In the genomic region with DNA sequence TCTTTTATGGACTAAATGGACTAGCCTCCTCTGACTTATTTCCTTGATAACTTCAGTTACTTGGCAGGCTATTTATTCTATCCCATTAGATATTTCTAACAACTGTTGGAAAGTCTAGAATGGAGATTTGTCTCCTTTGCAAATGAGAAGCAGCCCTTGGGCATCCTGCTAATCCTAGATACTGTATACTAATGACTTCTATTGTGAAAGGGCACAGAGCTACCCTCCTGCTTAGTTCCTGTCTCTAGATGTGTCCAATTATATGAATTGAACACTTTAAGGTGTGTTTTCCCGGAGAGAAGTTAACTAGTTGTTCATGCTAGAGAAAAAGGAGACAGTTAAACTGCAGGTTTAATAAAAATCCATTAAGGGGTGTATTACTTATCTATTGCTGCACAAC, we compare ENCODE assay signal across 19 cellular contexts. TPM values are rescaled to one million over a fixed set of nuclear protein-coding genes. Genes with fewer than 3 reads are reported as not detected.
DNase-seq lines count a peak whose midpoint lies in the region; ATAC-seq and TF ChIP-seq lines count a peak whose summit lies in the region.
"Had no signal": no experiment of that assay in that cellular context is flagged by ENCODE, and none has a peak within 500 bp of the region (broad histone marks: within the 10 kb centered on the region; RNA-seq: fewer than 3 reads in every experiment).

No MANE protein-coding gene starts in this region.

- TF ChIP-seq EP300 in SK-N-SH (IDR thresholded peaks at IDR 0.05; ENCODE audit: borderline replicate concordance in 1 of 2, low read depth in 1 of 2, low read length in 1 of 2): no peak
- TF ChIP-seq EP300 in neural cell (conservative IDR thresholded peaks at IDR 0.05; ENCODE audit: poor library complexity, severe bottlenecking): no peak

- H2AFZ ChIP-seq in SK-N-SH (ENCODE audit: low read depth) (peak overlapping the region; percentile 2; the same call in 1 of the 2 replicates), neural cell (ENCODE audit: low read depth, low read length) (no peak overlapping the region)

- CTCF ChIA-PET in SK-N-SH (lab: Yijun Ruan, JAX): interaction anchor here (1.3 to 1.8 kb wide), 3 partner anchors 39 to 130 kb away, joined by 3 to 8 read pairs (median 5); a partner anchor contains a TSS

- no peaks in the 10 kb centered on the region for H4K20me1 ChIP-seq in SK-N-SH (ENCODE audit: insufficient read depth)
- H4K20me1 ChIP-seq in neural cell (ENCODE audit: insufficient read depth): no peaks in the 10 kb centered on the region

- H3K79me2 ChIP-seq in SK-N-SH (ENCODE audit: insufficient read depth) (no peaks in the 10 kb centered on the region), neural cell (replicated peaks; ENCODE audit: insufficient read depth, low read length) (no peaks in the 10 kb centered on the region)

- no peak for ATAC-seq in SK-N-SH treated with all-trans-retinoic acid at 6 μM for 48 hours

- H3K27me3 ChIP-seq in SK-N-SH (ENCODE audit: insufficient read depth) (no peaks in the 10 kb centered on the region), neural cell (ENCODE audit: insufficient read depth, low read depth, low read length) (no peaks in the 10 kb centered on the region)
- H3K27me3 ChIP-seq: BE2C had no signal

- 72% methylated on average over 1 of the region's 1 CpG for WGBS in SK-N-SH (ENCODE audit: low lambda C conversion rate)

- H3K9me3 ChIP-seq in SK-N-SH: no peaks in the 10 kb centered on the region
- no peaks in the 10 kb centered on the region for H3K9me3 ChIP-seq in neural cell (ENCODE audit: low read length)
- H3K9me3 ChIP-seq: BE2C had no signal

- H3F3A ChIP-seq in SK-N-SH (replicated peaks; ENCODE audit: insufficient read depth) (peaks cover 5% of the 10 kb centered on the region), neural cell (ENCODE audit: insufficient read depth, low read length, poor library complexity, severe bottlenecking) (no peaks in the 10 kb centered on the region)

- no peak for DNase-seq in SK-N-SH
- DNase-seq in COLO829 (ENCODE audit: low spot score): peak; percentile 46
- peak; percentile 18 for DNase-seq in RPMI7951 (ENCODE audit: low read depth)
- no peak for DNase-seq in D341Med (ENCODE audit: low spot score)
- no peak for DNase-seq in dedifferentiated amniotic fluid mesenchymal stem cell (ENCODE audit: extremely low spot score)
- DNase-seq in NCI-H524 treated with DMSO at 0.1 percent for 48 hours (lab: John Stamatoyannopoulos, UW): no peak
- DNase-seq: BE2C, DMS153, EL, KBM-7, NCI-H1417 treated with DMSO at 0.1 percent for 48 hours, NCI-H1930, NCI-H446, NCI-H748 treated with DMSO at 0.1 percent for 48 hours, Right ventricle myocardium superior had no signal

- TF ChIP-seq CTCF in SK-N-SH (IDR thresholded peaks at IDR 0.05) (no peak), neural cell (IDR thresholded peaks at IDR 0.05; ENCODE audit: poor library complexity, severe bottlenecking) (no peak)

- H3K9ac ChIP-seq in SK-N-SH (no peak overlapping the region), neural cell (ENCODE audit: low read length) (no peak overlapping the region)

- H3K27ac ChIP-seq in SK-N-SH (ENCODE audit: low read depth in 2 of 2, low read length in 1 of 2) (no peak overlapping the region), neural cell (ENCODE audit: low read length) (no peak overlapping the region)
- H3K27ac ChIP-seq: 22Rv1 had no signal

- POLR2A ChIA-PET in SK-N-SH (lab: Yijun Ruan, JAX): no interaction called here

- no peaks in the 10 kb centered on the region for H3K36me3 ChIP-seq in SK-N-SH (replicated peaks in 1 of 2; ENCODE audit: control insufficient read depth in 1 of 2, insufficient read depth in 2 of 2, low read length in 1 of 2)
- no peaks in the 10 kb centered on the region for H3K36me3 ChIP-seq in neural cell (ENCODE audit: insufficient read depth, low read length)
- H3K36me3 ChIP-seq: BE2C had no signal

- H3K4me3 ChIP-seq in SK-N-SH (ENCODE audit: low read depth in 2 of 2, low read length in 1 of 2) (no peak overlapping the region), neural cell (ENCODE audit: low read length) (no peak overlapping the region)

- TF ChIP-seq RAD21 in SK-N-SH (IDR thresholded peaks at IDR 0.05; ENCODE audit: low read length) (no peak), neural cell (conservative IDR thresholded peaks at IDR 0.05) (no peak)

- H3K4me1 ChIP-seq in SK-N-SH (ENCODE audit: control insufficient read depth in 1 of 2, insufficient read depth in 2 of 2, low read depth in 1 of 2, low read length in 1 of 2): no peaks in the 10 kb centered on the region
- H3K4me1 ChIP-seq: BE2C had no signal

- H3K9me2 ChIP-seq in SK-N-SH: no peaks in the 10 kb centered on the region
- no peaks in the 10 kb centered on the region for H3K9me2 ChIP-seq in neural cell (ENCODE audit: insufficient read depth, low read length)

- H3K4me2 ChIP-seq in SK-N-SH: no peak overlapping the region
- H3K4me2 ChIP-seq in neural cell (ENCODE audit: low read length): peak overlapping the region; percentile 3

TF ChIP-seq in SK-N-SH, 30 proteins besides CTCF, POLR2A, EP300 and RAD21:
- TF ChIP-seq GABPA (IDR thresholded peaks at IDR 0.05; ENCODE audit: low read depth) (no peak), NFIC (IDR thresholded peaks at IDR 0.05; ENCODE audit: borderline replicate concordance) (no peak), ELF1 (IDR thresholded peaks at IDR 0.05) (no peak)

TF ChIP-seq in SK-N-SH treated with all-trans-retinoic acid at 6 μM for 48 hours, 23 proteins besides CTCF, POLR2A, EP300 and RAD21 (continues in another document):
- TF ChIP-seq ZFP30 (CRISPR knock-in tag; IDR thresholded peaks at IDR 0.05) (no peak), TOX (CRISPR knock-in tag; IDR thresholded peaks at IDR 0.05; ENCODE audit: borderline replicate concordance) (no peak), ZFP3 (CRISPR knock-in tag; IDR thresholded peaks at IDR 0.05) (no peak), PPARA (CRISPR knock-in tag; IDR thresholded peaks at IDR 0.05; ENCODE audit: borderline replicate concordance) (no peak)
- TF ChIP-seq, protein P1, sequence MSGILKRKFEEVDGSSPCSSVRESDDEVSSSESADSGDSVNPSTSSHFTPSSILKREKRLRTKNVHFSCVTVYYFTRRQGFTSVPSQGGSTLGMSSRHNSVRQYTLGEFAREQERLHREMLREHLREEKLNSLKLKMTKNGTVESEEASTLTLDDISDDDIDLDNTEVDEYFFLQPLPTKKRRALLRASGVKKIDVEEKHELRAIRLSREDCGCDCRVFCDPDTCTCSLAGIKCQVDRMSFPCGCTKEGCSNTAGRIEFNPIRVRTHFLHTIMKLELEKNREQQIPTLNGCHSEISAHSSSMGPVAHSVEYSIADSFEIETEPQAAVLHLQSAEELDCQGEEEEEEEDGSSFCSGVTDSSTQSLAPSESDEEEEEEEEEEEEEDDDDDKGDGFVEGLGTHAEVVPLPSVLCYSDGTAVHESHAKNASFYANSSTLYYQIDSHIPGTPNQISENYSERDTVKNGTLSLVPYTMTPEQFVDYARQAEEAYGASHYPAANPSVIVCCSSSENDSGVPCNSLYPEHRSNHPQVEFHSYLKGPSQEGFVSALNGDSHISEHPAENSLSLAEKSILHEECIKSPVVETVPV (CRISPR knock-in tag; IDR thresholded peaks at IDR 0.05): no peak

TF ChIP-seq in neural cell, 6 proteins besides CTCF, POLR2A, EP300 and RAD21:
- TF ChIP-seq TAF1 (IDR thresholded peaks at IDR 0.05; ENCODE audit: low read depth): no peak
- no peak for TF ChIP-seq POLR2AphosphoS5 (IDR thresholded peaks at IDR 0.05)
- no peak for TF ChIP-seq SMC3 (conservative IDR thresholded peaks at IDR 0.05; ENCODE audit: poor library complexity)
- TF ChIP-seq, protein P2, sequence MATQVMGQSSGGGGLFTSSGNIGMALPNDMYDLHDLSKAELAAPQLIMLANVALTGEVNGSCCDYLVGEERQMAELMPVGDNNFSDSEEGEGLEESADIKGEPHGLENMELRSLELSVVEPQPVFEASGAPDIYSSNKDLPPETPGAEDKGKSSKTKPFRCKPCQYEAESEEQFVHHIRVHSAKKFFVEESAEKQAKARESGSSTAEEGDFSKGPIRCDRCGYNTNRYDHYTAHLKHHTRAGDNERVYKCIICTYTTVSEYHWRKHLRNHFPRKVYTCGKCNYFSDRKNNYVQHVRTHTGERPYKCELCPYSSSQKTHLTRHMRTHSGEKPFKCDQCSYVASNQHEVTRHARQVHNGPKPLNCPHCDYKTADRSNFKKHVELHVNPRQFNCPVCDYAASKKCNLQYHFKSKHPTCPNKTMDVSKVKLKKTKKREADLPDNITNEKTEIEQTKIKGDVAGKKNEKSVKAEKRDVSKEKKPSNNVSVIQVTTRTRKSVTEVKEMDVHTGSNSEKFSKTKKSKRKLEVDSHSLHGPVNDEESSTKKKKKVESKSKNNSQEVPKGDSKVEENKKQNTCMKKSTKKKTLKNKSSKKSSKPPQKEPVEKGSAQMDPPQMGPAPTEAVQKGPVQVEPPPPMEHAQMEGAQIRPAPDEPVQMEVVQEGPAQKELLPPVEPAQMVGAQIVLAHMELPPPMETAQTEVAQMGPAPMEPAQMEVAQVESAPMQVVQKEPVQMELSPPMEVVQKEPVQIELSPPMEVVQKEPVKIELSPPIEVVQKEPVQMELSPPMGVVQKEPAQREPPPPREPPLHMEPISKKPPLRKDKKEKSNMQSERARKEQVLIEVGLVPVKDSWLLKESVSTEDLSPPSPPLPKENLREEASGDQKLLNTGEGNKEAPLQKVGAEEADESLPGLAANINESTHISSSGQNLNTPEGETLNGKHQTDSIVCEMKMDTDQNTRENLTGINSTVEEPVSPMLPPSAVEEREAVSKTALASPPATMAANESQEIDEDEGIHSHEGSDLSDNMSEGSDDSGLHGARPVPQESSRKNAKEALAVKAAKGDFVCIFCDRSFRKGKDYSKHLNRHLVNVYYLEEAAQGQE (IDR thresholded peaks at IDR 0.05; ENCODE audit: borderline replicate concordance): no peak
- no peak for TF ChIP-seq MXI1 (conservative IDR thresholded peaks at IDR 0.05; ENCODE audit: poor library complexity, severe bottlenecking)
- TF ChIP-seq EZH2 (IDR thresholded peaks at IDR 0.05; ENCODE audit: borderline replicate concordance, insufficient read depth, low read length, poor library complexity, severe bottlenecking): no peak

RNA-seq across cellular contexts. Expression of a gene that starts 10.2 kb away (rescaled TPM):
- polyA plus RNA-seq in SK-N-SH (2012; rRNA removed) (0.02 TPM in 1 of 2 replicates, not detected in the other), neural cell (not detected in 2 replicates)
- polyA plus RNA-seq in SK-N-SH (2012; cell fraction: cytosol; rRNA removed): 0.01 TPM in 2 replicates
- 0.01 TPM in 1 of 2 replicates, not detected in the other for polyA plus RNA-seq in SK-N-SH (2012; cell fraction: nucleus; rRNA removed)
- total RNA-seq in RPMI7951 (2014; rRNA removed; shearing (Covaris generic)): not detected in 2 replicates
- not detected in 2 replicates for polyA minus RNA-seq in neural cell
- polyA plus RNA-seq: AG04450 had no signal

RNA-seq across cellular contexts. Expression of a gene that starts 43.0 kb away (rescaled TPM):
- polyA plus RNA-seq in SK-N-SH (2012; rRNA removed) (4.8 TPM in 2 replicates), neural cell (27.8 and 31.4 TPM in 2 replicates)
- 6.0 and 6.3 TPM in 2 replicates for polyA plus RNA-seq in SK-N-SH (2012; cell fraction: cytosol; rRNA removed)
- 5.0 and 6.2 TPM in 2 replicates for polyA plus RNA-seq in SK-N-SH (2012; cell fraction: nucleus; rRNA removed)
- total RNA-seq in RPMI7951 (2014; rRNA removed; shearing (Covaris generic)): 19.2 and 19.6 TPM in 2 replicates
- 36.3 and 46.7 TPM in 2 replicates for polyA minus RNA-seq in neural cell

Comparison
In these comparisons a context has a peak if more than half of its experiments do, and no peak if none do; other contexts are left out.
1. DNase-seq: peak in COLO829 (single experiment) and RPMI7951 (single experiment); none in SK-N-SH (single experiment), D341Med (single experiment), dedifferentiated amniotic fluid mesenchymal stem cell (single experiment) and NCI-H524 treated with DMSO at 0.1 percent for 48 hours (single experiment).